15 cellular contexts compared by ENCODE assay signal in genomic region chr3:3851621-3852323, GRCh38. TPM values are rescaled to one million over a fixed set of nuclear protein-coding genes. Genes with fewer than 3 reads are reported as not detected.
DNase-seq lines count a peak whose midpoint lies in the region; ATAC-seq and TF ChIP-seq lines count a peak whose summit lies in the region.
"Had no signal": no experiment of that assay in that cellular context is flagged by ENCODE, and none has a peak within 500 bp of the region (broad histone marks: within the 10 kb centered on the region; RNA-seq: fewer than 3 reads in every experiment).

No MANE protein-coding gene starts in this region.

- no peak for DNase-seq in naive B cell
- DNase-seq in SHP77 (lab: John Stamatoyannopoulos, UW), result no peak
- no peak for DNase-seq in AG20443 (ENCODE audit: low spot score)
- no peak for DNase-seq in mucosa of gallbladder (ENCODE audit: low spot score)
- DNase-seq in spleen, result no peak
- DNase-seq: activated CD8-positive, alpha-beta memory T cell treated with anti-CD3 and anti-CD28 coated beads, Interleukin-2, amount 50 U/mL, for 48 hours; naive thymus-derived CD8-positive, alpha-beta T cell; NCI-H1417 treated with DMSO at 0.1 percent for 48 hours had no signal

- TF ChIP-seq POLR2A in spleen (IDR thresholded peaks at IDR 0.05), result no peak

- 81 to 95% (median 89%) methylated on average over 4 of the region's 4 CpGs for WGBS in spleen, 5 donors

- no peaks in the 10 kb centered on the region for H3K36me3 Mint-ChIP-seq in naive B cell

- H3K4me1 Mint-ChIP-seq in naive B cell, result peaks cover 0 to 4% (median 0%) of the 10 kb centered on the region in 3 donors

- no peak for TF ChIP-seq CTCF in spleen (IDR thresholded peaks at IDR 0.05 in 8 of 11, conservative IDR thresholded peaks at IDR 0.05 in 3 of 11)

- no peaks in the 10 kb centered on the region for H3K27me3 Mint-ChIP-seq in naive B cell
- H3K27me3 Mint-ChIP-seq: brain had no signal

- H3K4me1 ChIP-seq in spleen, result no peaks in the 10 kb centered on the region
- H3K4me1 ChIP-seq: esophagus muscularis mucosa had no signal

- no peaks in the 10 kb centered on the region for H3K36me3 ChIP-seq in spleen
- H3K36me3 ChIP-seq: esophagus muscularis mucosa had no signal

- intact Hi-C loops in spleen (cut with DNase I; ENCODE audit: low total_unique reads), result no loop called here

- no peaks in the 10 kb centered on the region for H3K9me3 Mint-ChIP-seq in naive B cell
- H3K9me3 Mint-ChIP-seq: brain; naive thymus-derived CD8-positive, alpha-beta T cell had no signal

- no peak overlapping the region for H3K27ac ChIP-seq in spleen
- H3K27ac ChIP-seq: esophagus muscularis mucosa had no signal

- no peak overlapping the region for H3K27ac Mint-ChIP-seq in naive B cell
- H3K27ac Mint-ChIP-seq: naive thymus-derived CD8-positive, alpha-beta T cell had no signal

- ATAC-seq in GM18870 (IDR thresholded peaks at IDR 0.05; ENCODE audit: unreplicated experiment) (peak; percentile 97), GM21528 (IDR thresholded peaks at IDR 0.05; ENCODE audit: low FRiP score, unreplicated experiment) (peak; percentile 87), HG03103 (IDR thresholded peaks at IDR 0.05; ENCODE audit: low read depth, unreplicated experiment) (peak; percentile 98), naive B cell (ENCODE audit: low read depth in 2 of 2) (peak; percentile 53 to 85)
- ATAC-seq: naive thymus-derived CD8-positive, alpha-beta T cell had no signal

- no peak overlapping the region for H3K4me3 Mint-ChIP-seq in naive B cell
- H3K4me3 Mint-ChIP-seq: brain; naive thymus-derived CD8-positive, alpha-beta T cell had no signal

- H3K9me3 ChIP-seq in spleen, result no peaks in the 10 kb centered on the region
- H3K9me3 ChIP-seq: esophagus muscularis mucosa had no signal

- H3K27me3 ChIP-seq in spleen (replicated peaks in 1 of 7), result no peaks in the 10 kb centered on the region
- H3K27me3 ChIP-seq: esophagus muscularis mucosa had no signal

- H3K4me3 ChIP-seq in spleen, result no peak overlapping the region
- H3K4me3 ChIP-seq: esophagus muscularis mucosa, smooth muscle cell had no signal

RNA-seq across cellular contexts. Expression of gene LRRN1, which starts 52.5 kb away (rescaled TPM):
- polyA plus RNA-seq in naive B cell (ENCODE audit: low read depth in 6 of 6) (1 to 10 TPM in 1 of 6 donors, under 1 TPM in 2, not detected in 3; 0.26 to 1.0 (median 0.51) TPM), spleen (1 to 10 TPM in 1 of 3 donors, under 1 TPM in 2; 0.20 to 1.1 (median 0.35) TPM)
- total RNA-seq in mucosa of gallbladder (33.0 TPM), spleen (1 to 10 TPM; 2.9 to 8.0 (median 4.1) TPM)
- total RNA-seq: T-helper 2 cell treated with Interferon-gamma antibody and Interleukin-4, amounts not matched to agents 100 ng/mL and 5 ng/mL, for 36 hours had no signal
